ENCODE assay signal across 25 cellular contexts in the genomic region with DNA sequence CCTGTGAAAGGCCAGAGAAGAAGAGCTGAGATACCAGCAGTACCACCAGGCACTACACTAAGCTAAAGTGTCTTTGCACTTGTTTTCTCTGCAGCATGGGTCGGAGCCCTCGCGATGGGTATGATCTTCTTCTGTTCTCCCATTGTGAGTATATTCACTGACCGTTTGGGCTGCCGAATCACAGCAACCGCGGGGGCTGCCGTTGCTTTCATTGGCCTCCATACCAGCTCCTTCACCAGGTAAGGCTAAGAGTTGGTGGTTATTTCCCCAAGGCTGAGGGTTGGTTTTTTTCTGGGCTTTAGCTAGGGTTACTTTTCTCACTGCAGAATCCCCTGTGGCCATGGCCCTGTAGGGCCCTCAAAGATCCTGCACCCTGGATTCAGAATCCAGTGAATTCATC.
"Had no signal": no experiment of that assay in that cellular context is flagged by ENCODE, and none has a peak within 500 bp of the region (broad histone marks: within the 10 kb centered on the region; RNA-seq: fewer than 3 reads in every experiment).

No MANE protein-coding gene starts in this region.

- H3K27ac Mint-ChIP-seq: dendritic cell treated with granulocyte-macrophage colony-stimulating factor and Interleukin-4, amounts not matched to agents 40 ng/mL and 50 ng/mL, for 4 days; effector memory CD8-positive, alpha-beta T cell; endodermal cell; mesothelial cell of epicardium had no signal

- DNase-seq: colonic mucosa; cortex of kidney; effector CD8-positive, alpha-beta T cell; effector memory CD8-positive, alpha-beta T cell; endodermal cell; erythroblast; esophagus squamous epithelium; foreskin melanocyte; gastrocnemius medialis; glutamatergic neuron; head of caudate nucleus; heart right ventricle; hippocampal formation; kidney; kidney glomerular epithelial cell; left colon; left ventricle myocardium superior; lower lobe of right lung; mesenchymal stem cell; mucosa of descending colon had no signal

- H3K36me3 ChIP-seq: colonic mucosa, esophagus squamous epithelium, gastrocnemius medialis, heart right ventricle, lower lobe of right lung had no signal

- H3K4me1 Mint-ChIP-seq: endodermal cell had no signal

- H3K27me3 ChIP-seq: colonic mucosa, esophagus squamous epithelium, heart right ventricle had no signal

- H3K27me3 Mint-ChIP-seq: dendritic cell treated with granulocyte-macrophage colony-stimulating factor and Interleukin-4, amounts not matched to agents 40 ng/mL and 50 ng/mL, for 4 days; effector memory CD8-positive, alpha-beta T cell had no signal

- H3K9me3 Mint-ChIP-seq: dendritic cell treated with granulocyte-macrophage colony-stimulating factor and Interleukin-4, amounts not matched to agents 40 ng/mL and 50 ng/mL, for 4 days; effector memory CD8-positive, alpha-beta T cell had no signal

- H3K27ac ChIP-seq: colonic mucosa, epithelial cell of prostate, esophagus squamous epithelium, gastrocnemius medialis, lower lobe of right lung had no signal

- H3K9me3 ChIP-seq: colonic mucosa, esophagus squamous epithelium, lower lobe of right lung, mucosa of descending colon had no signal

- H3K4me3 Mint-ChIP-seq: dendritic cell treated with granulocyte-macrophage colony-stimulating factor and Interleukin-4, amounts not matched to agents 40 ng/mL and 50 ng/mL, for 4 days; effector memory CD8-positive, alpha-beta T cell; endodermal cell; mesothelial cell of epicardium had no signal

- ATAC-seq: effector memory CD8-positive, alpha-beta T cell; esophagus mucosa; gastrocnemius medialis; heart right ventricle; left colon; left lobe of liver; lower lobe of right lung; mucosa of descending colon had no signal

- H3K4me1 ChIP-seq: colonic mucosa, esophagus squamous epithelium, gastrocnemius medialis, lower lobe of right lung had no signal

- H3K4me3 ChIP-seq: colonic mucosa, esophagus squamous epithelium, gastrocnemius medialis, heart right ventricle, lower lobe of right lung, mucosa of descending colon had no signal
